ENCODE assay signal across 9 cellular contexts in genomic region chr7:106052681-106053080, GRCh38.
"Had no signal": no experiment of that assay in that cellular context is flagged by ENCODE, and none has a peak within 500 bp of the region (broad histone marks: within the 10 kb centered on the region; RNA-seq: fewer than 3 reads in every experiment).

No MANE protein-coding gene starts in this region.

- H3K36me3 ChIP-seq: HAP-1 had no signal

- H3K9me3 Mint-ChIP-seq: HFFc6, IgD-negative memory B cell had no signal

- H2AFZ ChIP-seq: GM23248 had no signal

- ATAC-seq: HCT116, HepG2 had no signal

- H3K27ac Mint-ChIP-seq: HFFc6, IgD-negative memory B cell had no signal

- H3K4me3 ChIP-seq: GM23248, HAP-1 had no signal

- H3K9me3 ChIP-seq: HAP-1 had no signal

- DNase-seq: GM23248, GOT3, HFFc6, KBM-7 had no signal

- H3K27ac ChIP-seq: GM23248, HL-60 had no signal

- H3K9ac ChIP-seq: GM23248 had no signal

- H3K4me3 Mint-ChIP-seq: HFFc6, IgD-negative memory B cell had no signal
